Comparison of ENCODE assay signal across 11 cellular contexts in the genomic region with DNA sequence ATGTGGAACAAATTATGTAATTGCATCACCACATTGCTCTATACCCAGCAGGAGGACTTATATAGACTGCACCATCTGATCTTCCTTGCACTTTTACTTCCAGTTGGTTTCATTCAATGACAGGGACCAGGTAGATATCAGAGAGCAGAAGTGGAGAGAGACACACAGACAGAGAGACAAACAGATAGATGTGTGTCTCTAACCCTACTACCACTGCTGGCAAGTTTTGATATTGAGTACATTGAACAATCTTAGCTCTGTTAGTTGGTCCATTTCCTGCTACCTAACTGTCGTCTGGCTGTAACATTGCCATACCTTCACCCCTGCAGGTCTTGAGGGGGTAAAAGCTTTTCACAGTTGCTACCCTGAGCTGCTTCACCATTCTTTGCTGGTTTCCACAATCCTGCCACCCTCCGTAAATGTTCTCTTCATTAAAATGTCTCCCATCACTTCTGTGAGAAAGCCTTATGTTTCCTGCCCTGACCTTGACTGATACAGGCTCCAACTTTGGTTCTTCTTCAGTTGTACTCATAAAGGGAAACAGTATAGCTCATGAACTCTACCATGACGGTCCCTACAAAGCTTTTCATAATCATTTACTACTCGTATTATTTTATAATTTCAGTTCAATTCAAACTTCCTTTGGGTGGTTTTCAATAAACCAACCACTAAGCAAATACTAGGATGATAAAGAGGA.
A peak's percentile ranks its signal among the peaks of the same experiment; 100 is the strongest.
DNase-seq lines count a peak whose midpoint lies in the region; ATAC-seq and TF ChIP-seq lines count a peak whose summit lies in the region.
"Had no signal": no experiment of that assay in that cellular context is flagged by ENCODE, and none has a peak within 500 bp of the region (broad histone marks: within the 10 kb centered on the region; RNA-seq: fewer than 3 reads in every experiment).

No MANE protein-coding gene starts in this region.

- H3K36me3 Mint-ChIP-seq in activated CD4-positive, alpha-beta T cell treated with anti-CD3 and anti-CD28 coated beads for 36 hours (ENCODE audit: low read depth) = no peaks in the 10 kb centered on the region
- H3K36me3 Mint-ChIP-seq in activated T-helper 2 cell treated with anti-CD3 and anti-CD28 coated beads, Interferon-gamma antibody, Interleukin-2, Interleukin-4, amounts not matched to agents 10 μg/mL and 5 μg/mL and 100 μg/mL, durations not matched to agents 14 hours and 24 hours and 36 hours (ENCODE audit: low read depth) = peaks cover 19% of the 10 kb centered on the region
- H3K36me3 Mint-ChIP-seq in stimulated activated effector memory CD8-positive, alpha-beta T cell treated with anti-CD3 and anti-CD28 coated beads, Interleukin-12 subunit alpha, Interleukin-12 subunit beta, amount 100 ng/mL, for 72 hours = peaks cover 7% of the 10 kb centered on the region

- H3K9me3 Mint-ChIP-seq in activated CD4-positive, alpha-beta T cell treated with anti-CD3 and anti-CD28 coated beads for 36 hours (ENCODE audit: low read depth) = no peaks in the 10 kb centered on the region
- H3K9me3 Mint-ChIP-seq in activated T-helper 2 cell treated with anti-CD3 and anti-CD28 coated beads, Interferon-gamma antibody, Interleukin-2, Interleukin-4, amounts not matched to agents 10 μg/mL and 5 μg/mL and 100 μg/mL, durations not matched to agents 14 hours and 24 hours and 36 hours = peaks cover 5% of the 10 kb centered on the region
- no peaks in the 10 kb centered on the region for H3K9me3 Mint-ChIP-seq in stimulated activated effector memory CD8-positive, alpha-beta T cell treated with anti-CD3 and anti-CD28 coated beads, Interleukin-12 subunit alpha, Interleukin-12 subunit beta, amount 100 ng/mL, for 72 hours

- 76 to 85% (median 78%) methylated on average over 4 of the region's 4 CpGs for whole genome bisulfite sequencing in heart left ventricle, 4 donors

- H3K27ac ChIP-seq in heart left ventricle (peak overlapping the region in 1 of 12 donors; percentile 63), left lung (peak overlapping the region in 1 of 2 donors; percentile 11)

- H3K27me3 Mint-ChIP-seq in activated CD4-positive, alpha-beta T cell treated with anti-CD3 and anti-CD28 coated beads for 36 hours = no peaks in the 10 kb centered on the region
- no peaks in the 10 kb centered on the region for H3K27me3 Mint-ChIP-seq in activated T-helper 2 cell treated with anti-CD3 and anti-CD28 coated beads, Interferon-gamma antibody, Interleukin-2, Interleukin-4, amounts not matched to agents 10 μg/mL and 5 μg/mL and 100 μg/mL, durations not matched to agents 14 hours and 24 hours and 36 hours (ENCODE audit: low read depth)

- DNase-seq in activated CD4-positive, alpha-beta T cell treated with anti-CD3 and anti-CD28 coated beads for 36 hours = no peak
- DNase-seq in activated CD4-positive, alpha-beta T cell treated with anti-CD3 and anti-CD28 coated beads, Interleukin-2, amount 50 U/mL, for 48 hours = no peak
- DNase-seq in MV-4-11 (lab: John Stamatoyannopoulos, UW) = peak; percentile 51
- DNase-seq in activated T-helper 2 cell treated with anti-CD3 and anti-CD28 coated beads, Interferon-gamma antibody, Interleukin-2, Interleukin-4, amounts not matched to agents 10 μg/mL and 5 μg/mL and 100 μg/mL, durations not matched to agents 14 hours and 24 hours and 36 hours (ENCODE audit: low spot score) = no peak
- peak in 1 of 2 donors; percentile 68 for DNase-seq in stimulated activated effector memory CD8-positive, alpha-beta T cell treated with anti-CD3 and anti-CD28 coated beads, Interleukin-12 subunit alpha, Interleukin-12 subunit beta, amount 100 ng/mL, for 72 hours (ENCODE audit: low spot score in 2 of 2)
- no peak for DNase-seq in heart left ventricle
- no peak for DNase-seq in A172 (ENCODE audit: low spot score)
- DNase-seq in left lung = no peak
- DNase-seq: stimulated activated CD4-positive, alpha-beta T cell treated with anti-CD3 and anti-CD28 coated beads, Interleukin-12 subunit alpha, Interleukin-12 subunit beta, amount 100 ng/mL, for 4 hours; stimulated activated CD8-positive, alpha-beta memory T cell treated with anti-CD3 and anti-CD28 coated beads, Interleukin-4, amount 100 ng/mL, for 48 hours had no signal

- no peak for TF ChIP-seq POLR2A in heart left ventricle (IDR thresholded peaks at IDR 0.05)

- intact Hi-C loops in activated CD4-positive, alpha-beta T cell treated with anti-CD3 and anti-CD28 coated beads for 36 hours (cut with DNase I, micrococcal nuclease) = no loop called here
- intact Hi-C loops in activated T-helper 2 cell treated with anti-CD3 and anti-CD28 coated beads, Interferon-gamma antibody, Interleukin-2, Interleukin-4, amounts not matched to agents 10 μg/mL and 5 μg/mL and 100 μg/mL, durations not matched to agents 14 hours and 24 hours and 36 hours (cut with micrococcal nuclease) = loop anchor here (5.0 to 10.0 kb wide), 2 partner anchors 38 to 50 kb away; no protein-coding TSS in a partner anchor
- intact Hi-C loops in heart left ventricle (cut with DNase I) (no loop called here), left lung (cut with DNase I) (no loop called here)

- POLR2A ChIA-PET in activated CD4-positive, alpha-beta T cell treated with anti-CD3 and anti-CD28 coated beads for 36 hours (lab: Charles Lee) = no interaction called here

- no peak overlapping the region for H3K4me3 ChIP-seq in heart left ventricle
- H3K4me3 ChIP-seq in left lung = no peak overlapping the region

- CTCF ChIA-PET in activated CD4-positive, alpha-beta T cell treated with anti-CD3 and anti-CD28 coated beads for 36 hours (lab: Charles Lee) = interaction anchor here (0.6 to 1.6 kb wide), 5 partner anchors 20 to 321 kb away, joined by 3 to 5 read pairs (median 4); no protein-coding TSS in a partner anchor

- H3K4me1 ChIP-seq in heart left ventricle = peaks cover 0 to 35% (median 0%) of the 10 kb centered on the region in 12 donors
- H3K4me1 ChIP-seq in left lung = peaks cover 0 to 31% of the 10 kb centered on the region in 2 donors

- peaks cover 30% of the 10 kb centered on the region for H3K4me1 Mint-ChIP-seq in activated CD4-positive, alpha-beta T cell treated with anti-CD3 and anti-CD28 coated beads for 36 hours
- H3K4me1 Mint-ChIP-seq in activated T-helper 2 cell treated with anti-CD3 and anti-CD28 coated beads, Interferon-gamma antibody, Interleukin-2, Interleukin-4, amounts not matched to agents 10 μg/mL and 5 μg/mL and 100 μg/mL, durations not matched to agents 14 hours and 24 hours and 36 hours (ENCODE audit: low read depth) = peaks cover 33% of the 10 kb centered on the region
- peaks cover 27% of the 10 kb centered on the region for H3K4me1 Mint-ChIP-seq in stimulated activated effector memory CD8-positive, alpha-beta T cell treated with anti-CD3 and anti-CD28 coated beads, Interleukin-12 subunit alpha, Interleukin-12 subunit beta, amount 100 ng/mL, for 72 hours

- no peaks in the 10 kb centered on the region for H3K9me3 ChIP-seq in heart left ventricle
- no peaks in the 10 kb centered on the region for H3K9me3 ChIP-seq in left lung

- H3K27ac Mint-ChIP-seq in activated CD4-positive, alpha-beta T cell treated with anti-CD3 and anti-CD28 coated beads for 36 hours = peak overlapping the region; percentile 20
- peak overlapping the region; percentile 65 for H3K27ac Mint-ChIP-seq in activated T-helper 2 cell treated with anti-CD3 and anti-CD28 coated beads, Interferon-gamma antibody, Interleukin-2, Interleukin-4, amounts not matched to agents 10 μg/mL and 5 μg/mL and 100 μg/mL, durations not matched to agents 14 hours and 24 hours and 36 hours
- peak overlapping the region; percentile 96 for H3K27ac Mint-ChIP-seq in stimulated activated effector memory CD8-positive, alpha-beta T cell treated with anti-CD3 and anti-CD28 coated beads, Interleukin-12 subunit alpha, Interleukin-12 subunit beta, amount 100 ng/mL, for 72 hours

- TF ChIP-seq CTCF in heart left ventricle (IDR thresholded peaks at IDR 0.05) (no peak), left lung (IDR thresholded peaks at IDR 0.05) (no peak)

- H3K36me3 ChIP-seq in heart left ventricle (no peaks in the 10 kb centered on the region), left lung (no peaks in the 10 kb centered on the region)

- H3K4me3 Mint-ChIP-seq in activated CD4-positive, alpha-beta T cell treated with anti-CD3 and anti-CD28 coated beads for 36 hours = no peak overlapping the region
- H3K4me3 Mint-ChIP-seq in activated T-helper 2 cell treated with anti-CD3 and anti-CD28 coated beads, Interferon-gamma antibody, Interleukin-2, Interleukin-4, amounts not matched to agents 10 μg/mL and 5 μg/mL and 100 μg/mL, durations not matched to agents 14 hours and 24 hours and 36 hours (ENCODE audit: low read depth) = no peak overlapping the region
- H3K4me3 Mint-ChIP-seq in stimulated activated effector memory CD8-positive, alpha-beta T cell treated with anti-CD3 and anti-CD28 coated beads, Interleukin-12 subunit alpha, Interleukin-12 subunit beta, amount 100 ng/mL, for 72 hours = peak overlapping the region; percentile 73

- no peaks in the 10 kb centered on the region for H3K27me3 ChIP-seq in heart left ventricle
- H3K27me3 ChIP-seq in left lung = no peaks in the 10 kb centered on the region

- ATAC-seq in activated CD4-positive, alpha-beta T cell treated with anti-CD3 and anti-CD28 coated beads for 36 hours = peak; percentile 44
- peak; percentile 71 for ATAC-seq in stimulated activated effector memory CD8-positive, alpha-beta T cell treated with anti-CD3 and anti-CD28 coated beads, Interleukin-12 subunit alpha, Interleukin-12 subunit beta, amount 100 ng/mL, for 72 hours
- no peak for ATAC-seq in heart left ventricle
- ATAC-seq in left lung = no peak
- ATAC-seq: esophagus mucosa had no signal

Comparison
In these comparisons a context has a peak if more than half of its experiments do, and no peak if none do; other contexts are left out.
1. ATAC-seq: peak in activated CD4-positive, alpha-beta T cell treated with anti-CD3 and anti-CD28 coated beads for 36 hours (single experiment) and stimulated activated effector memory CD8-positive, alpha-beta T cell treated with anti-CD3 and anti-CD28 coated beads, Interleukin-12 subunit alpha, Interleukin-12 subunit beta, amount 100 ng/mL, for 72 hours (single experiment); none in heart left ventricle (0 of 4) and left lung (single experiment).
2. H3K27ac Mint-ChIP-seq: peak in every context shown above with its lines; median percentile 96 in stimulated activated effector memory CD8-positive, alpha-beta T cell treated with anti-CD3 and anti-CD28 coated beads, Interleukin-12 subunit alpha, Interleukin-12 subunit beta, amount 100 ng/mL, for 72 hours; 65 in activated T-helper 2 cell treated with anti-CD3 and anti-CD28 coated beads, Interferon-gamma antibody, Interleukin-2, Interleukin-4, amounts not matched to agents 10 μg/mL and 5 μg/mL and 100 μg/mL, durations not matched to agents 14 hours and 24 hours and 36 hours; 20 in activated CD4-positive, alpha-beta T cell treated with anti-CD3 and anti-CD28 coated beads for 36 hours.